7 cellular contexts compared by ENCODE assay signal in genomic region chr6:15248451-15249370, GRCh38.
DNase-seq lines count a peak whose midpoint lies in the region; ATAC-seq and TF ChIP-seq lines count a peak whose summit lies in the region.

No MANE protein-coding gene starts in this region.

- TF ChIP-seq CTCF in cardiac fibroblast (IDR thresholded peaks at IDR 0.05; ENCODE audit: low read depth, low read length): peak; percentile 19

- DNase-seq in NCI-H2227 treated with DMSO at 0.1 percent for 48 hours (lab: John Stamatoyannopoulos, UW): peak; percentile 79
- DNase-seq in activated CD4-positive, CD25-positive, alpha-beta regulatory T cell (lab: John Stamatoyannopoulos, UW): peak; percentile 86 to 94 (median 91)
- peak; percentile 97 to 98 for DNase-seq in cardiac fibroblast (ENCODE audit: low read depth in 2 of 2)
- DNase-seq in iris pigment epithelial cell (ENCODE audit: low read depth): peak; percentile 96
- peak; percentile 77 for DNase-seq in smooth muscle cell of the brain vasculature (ENCODE audit: low read depth, low spot score)

- peak overlapping the region; percentile 70 to 84 for H3K4me3 ChIP-seq in cardiac fibroblast (replicated peaks in 1 of 2; ENCODE audit: low read depth in 2 of 2, low read length in 2 of 2)

- ATAC-seq in GM18868 (IDR thresholded peaks at IDR 0.05; ENCODE audit: unreplicated experiment): peak; percentile 37
- ATAC-seq in HG03135 (IDR thresholded peaks at IDR 0.05; ENCODE audit: unreplicated experiment): peak; percentile 32

Comparison
In these comparisons a context has a peak if more than half of its experiments do, and no peak if none do; other contexts are left out.
1. Peak in every context shown above with its lines: DNase-seq, ATAC-seq and H3K4me3 ChIP-seq.